ENCODE assay signal across 10 cellular contexts in genomic region chr15:67784057-67784781, GRCh38. TPM values are rescaled to one million over a fixed set of nuclear protein-coding genes. Genes with fewer than 3 reads are reported as not detected.
DNase-seq lines count a peak whose midpoint lies in the region; ATAC-seq lines count a peak whose summit lies in the region.
"Had no signal": no experiment of that assay in that cellular context is flagged by ENCODE, and none has a peak within 500 bp of the region (broad histone marks: within the 10 kb centered on the region; RNA-seq: fewer than 3 reads in every experiment).

No MANE protein-coding gene starts in this region.

- H3K27ac ChIP-seq in GM23248, result no peak overlapping the region
- H3K27ac ChIP-seq: cardiac muscle cell had no signal

- no peaks in the 10 kb centered on the region for H3K4me1 ChIP-seq in GM23248 (ENCODE audit: insufficient read depth)

- no peaks in the 10 kb centered on the region for H3K36me3 ChIP-seq in GM23248 (ENCODE audit: low read depth)
- H3K36me3 ChIP-seq: cardiac muscle cell had no signal

- H3K27me3 ChIP-seq in GM23248 (replicated peaks; ENCODE audit: insufficient read depth), result no peaks in the 10 kb centered on the region

- H3K4me1 Mint-ChIP-seq in IgD-negative memory B cell, result peaks cover 23 to 37% (median 32%) of the 10 kb centered on the region in 3 donors
- peaks cover 33% of the 10 kb centered on the region for H3K4me1 Mint-ChIP-seq in activated naive CD8-positive, alpha-beta T cell treated with anti-CD3 and anti-CD28 coated beads, Interleukin-2, amount 50 U/mL, for 24 hours
- H3K4me1 Mint-ChIP-seq in T-helper 2 cell treated with Interferon-gamma antibody and Interleukin-4, amounts not matched to agents 5 μg/mL and 100 μg/mL, for 36 hours (ENCODE audit: low read depth), result peaks cover 22% of the 10 kb centered on the region

- no peak overlapping the region for H3K4me3 ChIP-seq in GM23248
- H3K4me3 ChIP-seq: cardiac muscle cell had no signal

- H3K4me3 Mint-ChIP-seq in IgD-negative memory B cell, result peak overlapping the region; percentile 36 to 67 (median 46)
- no peak overlapping the region for H3K4me3 Mint-ChIP-seq in activated naive CD8-positive, alpha-beta T cell treated with anti-CD3 and anti-CD28 coated beads, Interleukin-2, amount 50 U/mL, for 24 hours
- no peak overlapping the region for H3K4me3 Mint-ChIP-seq in T-helper 2 cell treated with Interferon-gamma antibody and Interleukin-4, amounts not matched to agents 5 μg/mL and 100 μg/mL, for 36 hours

- peaks cover 2% of the 10 kb centered on the region for H3K36me3 Mint-ChIP-seq in IgD-negative memory B cell
- H3K36me3 Mint-ChIP-seq in activated naive CD8-positive, alpha-beta T cell treated with anti-CD3 and anti-CD28 coated beads, Interleukin-2, amount 50 U/mL, for 24 hours (ENCODE audit: low read depth), result no peaks in the 10 kb centered on the region
- H3K36me3 Mint-ChIP-seq in T-helper 2 cell treated with Interferon-gamma antibody and Interleukin-4, amounts not matched to agents 5 μg/mL and 100 μg/mL, for 36 hours (ENCODE audit: low read depth), result peaks cover 3% of the 10 kb centered on the region

- no peak overlapping the region for H3K4me2 ChIP-seq in GM23248 (ENCODE audit: unreplicated experiment)

- no peak overlapping the region for H3K9ac ChIP-seq in GM23248

- H3K9me3 Mint-ChIP-seq in IgD-negative memory B cell, result no peaks in the 10 kb centered on the region
- H3K9me3 Mint-ChIP-seq in activated naive CD8-positive, alpha-beta T cell treated with anti-CD3 and anti-CD28 coated beads, Interleukin-2, amount 50 U/mL, for 24 hours, result no peaks in the 10 kb centered on the region
- H3K9me3 Mint-ChIP-seq in T-helper 2 cell treated with Interferon-gamma antibody and Interleukin-4, amounts not matched to agents 5 μg/mL and 100 μg/mL, for 36 hours, result no peaks in the 10 kb centered on the region

- in situ Hi-C loops in GM23248 (cut with MboI), result no loop called here

- peaks cover 6% of the 10 kb centered on the region for H3K27me3 Mint-ChIP-seq in IgD-negative memory B cell
- no peaks in the 10 kb centered on the region for H3K27me3 Mint-ChIP-seq in activated naive CD8-positive, alpha-beta T cell treated with anti-CD3 and anti-CD28 coated beads, Interleukin-2, amount 50 U/mL, for 24 hours
- H3K27me3 Mint-ChIP-seq in T-helper 2 cell treated with Interferon-gamma antibody and Interleukin-4, amounts not matched to agents 5 μg/mL and 100 μg/mL, for 36 hours (ENCODE audit: low read depth), result no peaks in the 10 kb centered on the region

- H4K20me1 ChIP-seq in GM23248 (ENCODE audit: insufficient read depth), result no peaks in the 10 kb centered on the region

- H3F3A ChIP-seq in GM23248 (ENCODE audit: insufficient read depth), result no peaks in the 10 kb centered on the region

- H3K27ac Mint-ChIP-seq in IgD-negative memory B cell, result peak overlapping the region; percentile 17 to 96 (median 71)
- no peak overlapping the region for H3K27ac Mint-ChIP-seq in activated naive CD8-positive, alpha-beta T cell treated with anti-CD3 and anti-CD28 coated beads, Interleukin-2, amount 50 U/mL, for 24 hours
- H3K27ac Mint-ChIP-seq in T-helper 2 cell treated with Interferon-gamma antibody and Interleukin-4, amounts not matched to agents 5 μg/mL and 100 μg/mL, for 36 hours, result no peak overlapping the region

- no peak overlapping the region for H2AFZ ChIP-seq in GM23248

- peak; percentile 75 for ATAC-seq in GM18508 (IDR thresholded peaks at IDR 0.05; ENCODE audit: insufficient read depth, unreplicated experiment)
- peak; percentile 82 for ATAC-seq in GM21528 (IDR thresholded peaks at IDR 0.05; ENCODE audit: low FRiP score, unreplicated experiment)
- peak; percentile 27 for ATAC-seq in activated naive CD8-positive, alpha-beta T cell treated with anti-CD3 and anti-CD28 coated beads, Interleukin-2, amount 50 U/mL, for 24 hours

- no peaks in the 10 kb centered on the region for H3K9me3 ChIP-seq in GM23248 (ENCODE audit: low read depth)

- 86 to 93% methylated on average over 4 of the region's 4 CpGs for WGBS in GM23248 (ENCODE audit: low coverage in 1 of 2, low lambda C conversion rate in 2 of 2, missing lambda C conversion rate in 2 of 2), 2 experiments

- DNase-seq in activated naive CD8-positive, alpha-beta T cell treated with anti-CD3 and anti-CD28 coated beads, Interleukin-2, amount 50 U/mL, for 24 hours, result no peak
- DNase-seq in nucleus accumbens (lab: John Stamatoyannopoulos, UW) (no peak), GM23248 (no peak)
- DNase-seq in stimulated activated CD4-positive, alpha-beta T cell treated with anti-CD3 and anti-CD28 coated beads, Interleukin-12 subunit alpha, Interleukin-12 subunit beta, amount 100 ng/mL, for 4 hours, result no peak
- no peak for DNase-seq in T-helper 2 cell treated with Interferon-gamma antibody and Interleukin-4, amounts not matched to agents 5 μg/mL and 100 μg/mL, for 36 hours (ENCODE audit: low spot score)

- no peaks in the 10 kb centered on the region for H3K9me2 ChIP-seq in GM23248 (ENCODE audit: insufficient read depth)

- no peaks in the 10 kb centered on the region for H3K79me2 ChIP-seq in GM23248 (ENCODE audit: insufficient read depth)

RNA-seq across cellular contexts. Expression of gene SKOR1, which starts 41.1 kb away (rescaled TPM):
- polyA plus RNA-seq in IgD-negative memory B cell, result not detected
- total RNA-seq in GM23248 (2014; rRNA removed; shearing (Covaris generic)), result 0.11 TPM in 1 of 2 replicates, not detected in the other
- not detected in 2 replicates for polyA plus RNA-seq in GM23248 (2016; fragmentation: Nextera tagmentation; extraction: Ambion mirVana)
- polyA plus RNA-seq: cardiac muscle cell had no signal

RNA-seq across cellular contexts. Expression of gene RNU6-1, which starts 55.6 kb away (rescaled TPM):
- polyA plus RNA-seq in IgD-negative memory B cell, result not detected
- total RNA-seq in GM23248 (2014; rRNA removed; shearing (Covaris generic)), result not detected in 2 replicates
- polyA plus RNA-seq in GM23248 (2016; fragmentation: Nextera tagmentation; extraction: Ambion mirVana), result not detected in 2 replicates
- total RNA-seq: cardiac muscle cell, LHCN-M2 had no signal
- polyA plus RNA-seq: cardiac muscle cell had no signal

Comparison
In these comparisons a context has a peak if more than half of its experiments do, and no peak if none do; other contexts are left out.
1. ATAC-seq: peak in every context shown above with its lines; median percentile 82 in GM21528; 75 in GM18508; 27 in activated naive CD8-positive, alpha-beta T cell treated with anti-CD3 and anti-CD28 coated beads, Interleukin-2, amount 50 U/mL, for 24 hours.
2. H3K27ac Mint-ChIP-seq: peak in IgD-negative memory B cell (3 of 3); none in activated naive CD8-positive, alpha-beta T cell treated with anti-CD3 and anti-CD28 coated beads, Interleukin-2, amount 50 U/mL, for 24 hours (single experiment) and T-helper 2 cell treated with Interferon-gamma antibody and Interleukin-4, amounts not matched to agents 5 μg/mL and 100 μg/mL, for 36 hours (single experiment).
3. H3K4me3 Mint-ChIP-seq: peak in IgD-negative memory B cell (4 of 4); none in activated naive CD8-positive, alpha-beta T cell treated with anti-CD3 and anti-CD28 coated beads, Interleukin-2, amount 50 U/mL, for 24 hours (single experiment) and T-helper 2 cell treated with Interferon-gamma antibody and Interleukin-4, amounts not matched to agents 5 μg/mL and 100 μg/mL, for 36 hours (single experiment).